ENCODE assay signal across 23 cellular contexts in genomic region chr3:28117598-28117997, GRCh38.
"Had no signal": no experiment of that assay in that cellular context is flagged by ENCODE, and none has a peak within 500 bp of the region (broad histone marks: within the 10 kb centered on the region; RNA-seq: fewer than 3 reads in every experiment).

No MANE protein-coding gene starts in this region.

- H3K9me3 ChIP-seq: SK-N-SH had no signal

- ATAC-seq: K562, Panc1, PC-3 had no signal

- H3K9me2 ChIP-seq: SK-N-SH had no signal

- H3K36me3 Mint-ChIP-seq: IgD-negative memory B cell had no signal

- H3K27me3 Mint-ChIP-seq: IgD-negative memory B cell had no signal

- H3K4me1 Mint-ChIP-seq: IgD-negative memory B cell had no signal

- H3K4me2 ChIP-seq: KMS-11, SK-N-SH had no signal

- H3K9ac ChIP-seq: KMS-11, SK-N-SH had no signal

- H3K27ac ChIP-seq: KMS-11, RWPE1 had no signal

- H3K4me3 ChIP-seq: K562 had no signal

- DNase-seq: Kasumi-1, MM.1S, NCI-H1092 treated with DMSO at 0.1 percent for 48 hours, NCI-H1436, NCI-H187, NCI-H2029, NCI-H2081 treated with DMSO at 0.1 percent for 48 hours, NCI-H2171, NCI-H226, NCI-H446, NCI-H510A, NCI-H524 treated with DMSO at 0.1 percent for 48 hours, NCI-H69, NCI-H774, PC-3, SHP77, SK-N-SH, SW 1271 had no signal

- H3K4me3 Mint-ChIP-seq: IgD-negative memory B cell had no signal
